ENCODE assay signal across 8 cellular contexts in genomic region chr1:100868364-100868995, GRCh38. TPM values are rescaled to one million over a fixed set of nuclear protein-coding genes. Genes with fewer than 3 reads are reported as not detected.
DNase-seq lines count a peak whose midpoint lies in the region; ATAC-seq and TF ChIP-seq lines count a peak whose summit lies in the region.

No MANE protein-coding gene starts in this region.

- H3K9me3 Mint-ChIP-seq in brain: no peaks in the 10 kb centered on the region

- H3K4me1 ChIP-seq in right lobe of liver: no peaks in the 10 kb centered on the region

- intact Hi-C loops in right lobe of liver (cut with DNase I): loop anchor here (10.0 kb wide), 3 partner anchors 264 to 1054 kb away; no protein-coding TSS in a partner anchor

- H3K27ac Mint-ChIP-seq in brain: no peak overlapping the region

- no peaks in the 10 kb centered on the region for H3K36me3 ChIP-seq in right lobe of liver

- DNase-seq in NCI-H2107 treated with DMSO at 0.1 percent for 48 hours (lab: John Stamatoyannopoulos, UW; ENCODE audit: unreplicated experiment): peak; percentile 33
- no peak for DNase-seq in NCI-H2107 (lab: John Stamatoyannopoulos, UW)
- peak; percentile 62 for DNase-seq in NCI-H1105 treated with DMSO at 0.1 percent for 48 hours (lab: John Stamatoyannopoulos, UW)
- DNase-seq in right lobe of liver: no peak
- DNase-seq in nucleus accumbens (lab: John Stamatoyannopoulos, UW): no peak

- ATAC-seq in right lobe of liver (peak; percentile 57 to 78 (median 72)), HG02588 (IDR thresholded peaks at IDR 0.05; ENCODE audit: unreplicated experiment) (no peak), GM19397 (IDR thresholded peaks at IDR 0.05; ENCODE audit: unreplicated experiment) (no peak)

- no peaks in the 10 kb centered on the region for H3K9me3 ChIP-seq in right lobe of liver

- TF ChIP-seq CTCF in brain (conservative IDR thresholded peaks at IDR 0.05): peak; percentile 87 to 93
- TF ChIP-seq CTCF in right lobe of liver (IDR thresholded peaks at IDR 0.05): peak; percentile 75 to 86 (median 78)

- H3K27me3 ChIP-seq in right lobe of liver: no peaks in the 10 kb centered on the region

- no peak overlapping the region for H3K27ac ChIP-seq in right lobe of liver

- H3K27me3 Mint-ChIP-seq in brain: peaks cover 3% of the 10 kb centered on the region

- peaks cover 4% of the 10 kb centered on the region for H3K4me1 Mint-ChIP-seq in brain

- no peaks in the 10 kb centered on the region for H3K36me3 Mint-ChIP-seq in brain

- H3K4me3 Mint-ChIP-seq in brain: peak overlapping the region in 4 of 5 experiments; percentile 4 to 18 (median 12)

- WGBS in right lobe of liver (ENCODE audit: insufficient coverage, low coverage, low lambda C conversion rate, missing lambda C conversion rate): 4% methylated on average over 7 of the region's 7 CpGs

- no peak for TF ChIP-seq POLR2A in right lobe of liver (IDR thresholded peaks at IDR 0.05)

- no peak overlapping the region for H3K4me3 ChIP-seq in right lobe of liver

RNA-seq across cellular contexts. Expression of gene EXTL2, which starts 26.2 kb away (rescaled TPM):
- polyA plus RNA-seq in brain (ENCODE audit: insufficient read depth, low read depth, low replicate concordance): 12.4 TPM
- total RNA-seq in right lobe of liver: 1 to 10 TPM; 5.2 to 8.7 (median 7.4) TPM

RNA-seq across cellular contexts. Expression of gene SLC30A7, which starts 27.4 kb away (rescaled TPM):
- 1.8 TPM for polyA plus RNA-seq in brain (ENCODE audit: insufficient read depth, low read depth, low replicate concordance)
- total RNA-seq in right lobe of liver: 10 to 100 TPM; 19.1 to 32.2 (median 23.3) TPM

Comparison
In these comparisons a context has a peak if more than half of its experiments do, and no peak if none do; other contexts are left out.
1. DNase-seq: peak in NCI-H2107 treated with DMSO at 0.1 percent for 48 hours (single experiment) and NCI-H1105 treated with DMSO at 0.1 percent for 48 hours (single experiment); none in NCI-H2107 (single experiment), right lobe of liver (0 of 3) and nucleus accumbens (0 of 56).
2. ATAC-seq: peak in right lobe of liver (4 of 4); none in HG02588 (single experiment) and GM19397 (single experiment).